ENCODE assay signal across 8 cellular contexts in the genomic region with DNA sequence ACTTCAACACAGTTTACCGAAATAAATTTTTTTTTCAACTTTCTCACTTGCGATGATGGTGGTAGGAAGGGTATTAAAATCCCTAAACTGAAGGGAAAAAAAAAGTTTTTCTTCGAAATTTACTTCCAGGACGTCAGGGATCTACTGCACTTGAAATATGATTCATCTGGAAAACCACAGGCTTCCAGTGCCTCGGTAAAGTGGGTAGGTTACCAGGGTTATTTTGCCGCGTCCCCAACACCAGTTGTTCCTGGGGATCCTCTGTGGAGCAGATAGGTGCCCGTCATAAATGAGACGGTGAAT. TPM values are rescaled to one million over a fixed set of nuclear protein-coding genes. Genes with fewer than 3 reads are reported as not detected.
A peak's percentile ranks its signal among the peaks of the same experiment; 100 is the strongest.
DNase-seq lines count a peak whose midpoint lies in the region; ATAC-seq and TF ChIP-seq lines count a peak whose summit lies in the region.

No MANE protein-coding gene starts in this region.

- no peaks in the 10 kb centered on the region for H3K9me3 Mint-ChIP-seq in GM23338

- peak overlapping the region; percentile 96 for H2AFZ ChIP-seq in GM23338

- peaks cover 12% of the 10 kb centered on the region; the same call in 2 of the 3 replicates for H3K36me3 Mint-ChIP-seq in GM23338 (ENCODE audit: low read depth)

- no peak for TF ChIP-seq CTCF in GM23338 (conservative IDR thresholded peaks at IDR 0.05; ENCODE audit: low read depth in 2 of 2)
- no peak for TF ChIP-seq CTCF in fibroblast of pulmonary artery (IDR thresholded peaks at IDR 0.05; ENCODE audit: low read length, missing control alignments)
- TF ChIP-seq CTCF in psoas muscle (IDR thresholded peaks at IDR 0.05): no peak

- peak overlapping the region; percentile 70 for H3K27ac ChIP-seq in GM23338 (ENCODE audit: low read depth)
- H3K27ac ChIP-seq in SK-N-MC: no peak overlapping the region
- peak overlapping the region; percentile 98 for H3K27ac ChIP-seq in psoas muscle

- peaks cover 14% of the 10 kb centered on the region for H3K4me1 ChIP-seq in GM23338 (ENCODE audit: insufficient read depth)
- H3K4me1 ChIP-seq in psoas muscle: peaks cover 14% of the 10 kb centered on the region

- H3K9me3 ChIP-seq in SK-N-MC (ENCODE audit: low read depth, low read length) (no peaks in the 10 kb centered on the region), psoas muscle (no peaks in the 10 kb centered on the region)

- WGBS in psoas muscle, 3 donors: 1 to 3% (median 2%) methylated on average over 9 of the region's 9 CpGs

- peaks cover 19% of the 10 kb centered on the region for H3K4me1 Mint-ChIP-seq in GM23338

- H3K79me2 ChIP-seq in GM23338 (replicated peaks; ENCODE audit: insufficient read depth): 0 out of 2 replicates have a peak, but pooled peaks cover 7% of the 10 kb centered on the region

- peak overlapping the region; percentile 96 for H3K27ac Mint-ChIP-seq in GM23338

- no peak for TF ChIP-seq POLR2A in erythroblast (IDR thresholded peaks at IDR 0.05; ENCODE audit: low read length)

- H3K27me3 ChIP-seq in GM23338 (ENCODE audit: insufficient read depth): no peaks in the 10 kb centered on the region
- no peaks in the 10 kb centered on the region for H3K27me3 ChIP-seq in psoas muscle (ENCODE audit: insufficient read depth in 3 of 3, low read length in 2 of 3)

- ATAC-seq in GM23338 (no peak), psoas muscle (no peak), HG03442 (IDR thresholded peaks at IDR 0.05; ENCODE audit: unreplicated experiment) (no peak)

- no peaks in the 10 kb centered on the region; the same call in 1 of the 2 replicates for H4K20me1 ChIP-seq in GM23338 (replicated peaks; ENCODE audit: insufficient read depth)

- H3K4me3 ChIP-seq in GM23338 (peak overlapping the region; percentile 76), SK-N-MC (peak overlapping the region; percentile 94), fibroblast of pulmonary artery (replicated peaks; ENCODE audit: low read depth, low read length) (peak overlapping the region; percentile 86), psoas muscle (peak overlapping the region; percentile 96)

- DNase-seq in GM23338 (ENCODE audit: low spot score): no peak
- DNase-seq in SK-N-MC (ENCODE audit: low read depth, low spot score): no peak
- DNase-seq in fibroblast of pulmonary artery (ENCODE audit: low read depth): peak; percentile 16
- no peak for DNase-seq in psoas muscle
- no peak for DNase-seq in GDM1 (lab: John Stamatoyannopoulos, UW)
- DNase-seq in erythroblast (lab: John Stamatoyannopoulos, UW): no peak
- DNase-seq in OCI-M1 (lab: John Stamatoyannopoulos, UW): no peak

- intact Hi-C loops in psoas muscle (cut with DNase I): loop anchor here in 1 of 2 donors (5.0 kb wide), 1 partner anchor 81 kb away; the partner anchor contains the start of gene KDM5B

- H3K36me3 ChIP-seq in GM23338 (ENCODE audit: insufficient read depth) (no peaks in the 10 kb centered on the region; the same call in 1 of the 2 replicates), SK-N-MC (ENCODE audit: insufficient read depth, low read length) (peaks cover 16% of the 10 kb centered on the region; the same call in 1 of the 2 replicates), psoas muscle (ENCODE audit: insufficient read depth in 1 of 2, low read depth in 1 of 2) (peaks cover 9 to 31% of the 10 kb centered on the region in 2 donors)

- peaks cover 12% of the 10 kb centered on the region; the same call in 1 of the 2 replicates for H3F3A ChIP-seq in GM23338 (replicated peaks; ENCODE audit: low read depth)

- peak overlapping the region; percentile 77 for H3K4me2 ChIP-seq in GM23338

- H3K27me3 Mint-ChIP-seq in GM23338 (ENCODE audit: insufficient read depth, low read depth, poor library complexity): peaks cover 9% of the 10 kb centered on the region

- peak overlapping the region; percentile 95 for H3K4me3 Mint-ChIP-seq in GM23338

- no peaks in the 10 kb centered on the region for H3K9me2 ChIP-seq in GM23338 (ENCODE audit: insufficient read depth)

- H3K9ac ChIP-seq in SK-N-MC (ENCODE audit: insufficient read length): peak overlapping the region; percentile 83

TF ChIP-seq in GM23338, 12 proteins besides CTCF, POLR2A, EP300 and RAD21:
- TF ChIP-seq CREB1 (CRISPR knock-in tag; IDR thresholded peaks at IDR 0.05; ENCODE audit: low read depth) (no peak), EZH2 (IDR thresholded peaks at IDR 0.05; ENCODE audit: low read depth, unreplicated experiment) (no peak), STAT1 (IDR thresholded peaks at IDR 0.05; ENCODE audit: unreplicated experiment) (no peak), POLR2AphosphoS5 (IDR thresholded peaks at IDR 0.05; ENCODE audit: low read depth) (no peak)
- TF ChIP-seq, protein P1, sequence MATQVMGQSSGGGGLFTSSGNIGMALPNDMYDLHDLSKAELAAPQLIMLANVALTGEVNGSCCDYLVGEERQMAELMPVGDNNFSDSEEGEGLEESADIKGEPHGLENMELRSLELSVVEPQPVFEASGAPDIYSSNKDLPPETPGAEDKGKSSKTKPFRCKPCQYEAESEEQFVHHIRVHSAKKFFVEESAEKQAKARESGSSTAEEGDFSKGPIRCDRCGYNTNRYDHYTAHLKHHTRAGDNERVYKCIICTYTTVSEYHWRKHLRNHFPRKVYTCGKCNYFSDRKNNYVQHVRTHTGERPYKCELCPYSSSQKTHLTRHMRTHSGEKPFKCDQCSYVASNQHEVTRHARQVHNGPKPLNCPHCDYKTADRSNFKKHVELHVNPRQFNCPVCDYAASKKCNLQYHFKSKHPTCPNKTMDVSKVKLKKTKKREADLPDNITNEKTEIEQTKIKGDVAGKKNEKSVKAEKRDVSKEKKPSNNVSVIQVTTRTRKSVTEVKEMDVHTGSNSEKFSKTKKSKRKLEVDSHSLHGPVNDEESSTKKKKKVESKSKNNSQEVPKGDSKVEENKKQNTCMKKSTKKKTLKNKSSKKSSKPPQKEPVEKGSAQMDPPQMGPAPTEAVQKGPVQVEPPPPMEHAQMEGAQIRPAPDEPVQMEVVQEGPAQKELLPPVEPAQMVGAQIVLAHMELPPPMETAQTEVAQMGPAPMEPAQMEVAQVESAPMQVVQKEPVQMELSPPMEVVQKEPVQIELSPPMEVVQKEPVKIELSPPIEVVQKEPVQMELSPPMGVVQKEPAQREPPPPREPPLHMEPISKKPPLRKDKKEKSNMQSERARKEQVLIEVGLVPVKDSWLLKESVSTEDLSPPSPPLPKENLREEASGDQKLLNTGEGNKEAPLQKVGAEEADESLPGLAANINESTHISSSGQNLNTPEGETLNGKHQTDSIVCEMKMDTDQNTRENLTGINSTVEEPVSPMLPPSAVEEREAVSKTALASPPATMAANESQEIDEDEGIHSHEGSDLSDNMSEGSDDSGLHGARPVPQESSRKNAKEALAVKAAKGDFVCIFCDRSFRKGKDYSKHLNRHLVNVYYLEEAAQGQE (IDR thresholded peaks at IDR 0.05; ENCODE audit: unreplicated experiment): no peak
- TF ChIP-seq, protein P2, sequence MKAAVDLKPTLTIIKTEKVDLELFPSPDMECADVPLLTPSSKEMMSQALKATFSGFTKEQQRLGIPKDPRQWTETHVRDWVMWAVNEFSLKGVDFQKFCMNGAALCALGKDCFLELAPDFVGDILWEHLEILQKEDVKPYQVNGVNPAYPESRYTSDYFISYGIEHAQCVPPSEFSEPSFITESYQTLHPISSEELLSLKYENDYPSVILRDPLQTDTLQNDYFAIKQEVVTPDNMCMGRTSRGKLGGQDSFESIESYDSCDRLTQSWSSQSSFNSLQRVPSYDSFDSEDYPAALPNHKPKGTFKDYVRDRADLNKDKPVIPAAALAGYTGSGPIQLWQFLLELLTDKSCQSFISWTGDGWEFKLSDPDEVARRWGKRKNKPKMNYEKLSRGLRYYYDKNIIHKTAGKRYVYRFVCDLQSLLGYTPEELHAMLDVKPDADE (IDR thresholded peaks at IDR 0.05): no peak

RNA-seq across cellular contexts. Expression of gene RABIF, which starts 0.8 kb away (rescaled TPM):
- total RNA-seq in GM23338 (2014; rRNA removed; shearing (Covaris generic)): 4.0 and 4.9 TPM in 2 replicates
- polyA plus RNA-seq in GM23338 (2016; fragmentation: Nextera tagmentation; extraction: Ambion mirVana) (6.9 and 7.6 TPM in 2 replicates), psoas muscle (10 to 100 TPM in 1 of 3 donors, 1 to 10 TPM in 2; 7.0 to 12.1 (median 8.5) TPM)
- total RNA-seq in psoas muscle: 1 to 10 TPM; 3.6 to 7.0 (median 5.8) TPM

RNA-seq across cellular contexts. Expression of gene KLHL12, which starts 38.9 kb away (rescaled TPM):
- 27.5 and 27.6 TPM in 2 replicates for total RNA-seq in GM23338 (2014; rRNA removed; shearing (Covaris generic))
- 14.6 and 15.5 TPM in 2 replicates for polyA plus RNA-seq in GM23338 (2016; fragmentation: Nextera tagmentation; extraction: Ambion mirVana)
- total RNA-seq in psoas muscle: 10 to 100 TPM; 14.3 to 19.8 (median 16.1) TPM
- polyA plus RNA-seq in psoas muscle: 10 to 100 TPM in 2 of 3 donors, 1 to 10 TPM in 1; 7.4 to 27.4 (median 16.5) TPM
